ENCODE assay signal across 8 cellular contexts in the genomic region with DNA sequence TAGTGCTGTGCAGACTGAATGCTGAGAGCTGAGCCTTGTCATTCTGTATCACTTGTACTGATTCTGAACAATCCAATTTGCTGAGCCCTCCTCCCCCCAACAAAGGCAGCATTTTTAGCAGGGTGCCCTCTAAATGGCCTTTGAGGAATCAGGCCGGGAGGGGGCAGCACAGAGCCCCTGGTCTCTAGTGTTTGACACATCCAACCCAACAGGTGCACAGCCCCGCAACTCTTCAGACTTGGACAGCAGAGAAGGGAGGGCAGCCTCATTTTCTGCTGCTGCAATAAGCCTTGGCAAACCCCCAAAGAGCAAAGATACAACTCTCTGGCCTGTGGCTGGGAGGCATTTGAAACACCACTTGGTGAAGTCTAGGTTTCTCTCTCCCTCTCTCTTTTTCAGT. TPM values are rescaled to one million over a fixed set of nuclear protein-coding genes. Genes with fewer than 3 reads are reported as not detected.
DNase-seq lines count a peak whose midpoint lies in the region; ATAC-seq, FAIRE-seq and TF ChIP-seq lines count a peak whose summit lies in the region.

No MANE protein-coding gene starts in this region.

- intact Hi-C loops in psoas muscle (cut with DNase I), result loop anchor here (5.0 kb wide), 2 partner anchors 82 to 87 kb away; no protein-coding TSS in a partner anchor

- H3K27me3 ChIP-seq in BE2C (no peaks in the 10 kb centered on the region), foreskin keratinocyte (no peaks in the 10 kb centered on the region), psoas muscle (ENCODE audit: insufficient read depth in 3 of 3, low read length in 2 of 3) (no peaks in the 10 kb centered on the region)

- H3K4me1 ChIP-seq in BE2C, result no peaks in the 10 kb centered on the region
- no peaks in the 10 kb centered on the region for H3K4me1 ChIP-seq in foreskin keratinocyte
- peaks cover 26% of the 10 kb centered on the region for H3K4me1 ChIP-seq in psoas muscle

- no peaks in the 10 kb centered on the region for H3K9me3 Mint-ChIP-seq in activated CD8-positive, alpha-beta memory T cell treated with anti-CD3 and anti-CD28 coated beads, Interleukin-2, amount 10 ng/mL, durations not matched to agents 7 days and 5 days (ENCODE audit: low read depth)

- H3K4me3 ChIP-seq in BE2C (ENCODE audit: low read depth, low read length), result no peak overlapping the region
- H3K4me3 ChIP-seq in psoas muscle, result peak overlapping the region; percentile 56

- H3K36me3 ChIP-seq in BE2C, result no peaks in the 10 kb centered on the region
- peaks cover 0 to 3% of the 10 kb centered on the region in 2 donors for H3K36me3 ChIP-seq in psoas muscle (ENCODE audit: insufficient read depth in 1 of 2, low read depth in 1 of 2)

- peak; percentile 83 for FAIRE-seq in GM19239 (lab: Jason Lieb, UNC)

- no peak for ATAC-seq in activated CD8-positive, alpha-beta memory T cell treated with anti-CD3 and anti-CD28 coated beads, Interleukin-2, amount 10 ng/mL, durations not matched to agents 7 days and 5 days
- ATAC-seq in foreskin keratinocyte (peak; percentile 41), psoas muscle (peak; percentile 83 to 93 (median 86)), GM18505 (IDR thresholded peaks at IDR 0.05; ENCODE audit: unreplicated experiment) (no peak)

- DNase-seq in BE2C (peak; percentile 53), GM19239 (ENCODE audit: insufficient read length, low spot score) (peak; percentile 4), NCI-H1092 treated with DMSO at 0.1 percent for 48 hours (lab: John Stamatoyannopoulos, UW) (peak; percentile 22), foreskin keratinocyte (no peak), psoas muscle (peak; percentile 76 to 91), DMS114 treated with DMSO at 0.1 percent for 48 hours (lab: John Stamatoyannopoulos, UW; ENCODE audit: unreplicated experiment) (no peak)
- peak; percentile 56 for DNase-seq in activated CD8-positive, alpha-beta memory T cell treated with anti-CD3 and anti-CD28 coated beads, Interleukin-2, amount 10 ng/mL, durations not matched to agents 7 days and 5 days

- no peaks in the 10 kb centered on the region for H3K27me3 Mint-ChIP-seq in activated CD8-positive, alpha-beta memory T cell treated with anti-CD3 and anti-CD28 coated beads, Interleukin-2, amount 10 ng/mL, durations not matched to agents 7 days and 5 days

- CTCF ChIA-PET in activated CD8-positive, alpha-beta memory T cell treated with anti-CD3 and anti-CD28 coated beads, Interleukin-2, amount 10 ng/mL, durations not matched to agents 7 days and 5 days (lab: Charles Lee), result interaction anchor here (0.9 to 1.6 kb wide), 5 partner anchors 11 to 110 kb away, joined by 3 to 4 read pairs (median 3); no protein-coding TSS in a partner anchor

- 0 to 13% (median 10%) methylated on average over 1 to 2 of the region's 2 CpGs for WGBS in psoas muscle, 3 donors

- H3K4me1 Mint-ChIP-seq in activated CD8-positive, alpha-beta memory T cell treated with anti-CD3 and anti-CD28 coated beads, Interleukin-2, amount 10 ng/mL, durations not matched to agents 7 days and 5 days, result no peaks in the 10 kb centered on the region

- TF ChIP-seq CTCF in BE2C (IDR thresholded peaks at IDR 0.05; ENCODE audit: low read depth, low read length) (peak; percentile 53), foreskin keratinocyte (conservative IDR thresholded peaks at IDR 0.05) (peak; percentile 47), psoas muscle (IDR thresholded peaks at IDR 0.05) (peak; percentile 53)

- no peaks in the 10 kb centered on the region for H3K36me3 Mint-ChIP-seq in activated CD8-positive, alpha-beta memory T cell treated with anti-CD3 and anti-CD28 coated beads, Interleukin-2, amount 10 ng/mL, durations not matched to agents 7 days and 5 days

- no peak for TF ChIP-seq POLR2A in GM18505 (IDR thresholded peaks at IDR 0.05; ENCODE audit: borderline replicate concordance, extremely low read depth, insufficient read depth, insufficient read length)

- no peak overlapping the region for H3K4me3 Mint-ChIP-seq in activated CD8-positive, alpha-beta memory T cell treated with anti-CD3 and anti-CD28 coated beads, Interleukin-2, amount 10 ng/mL, durations not matched to agents 7 days and 5 days

- no peak overlapping the region for H3K27ac Mint-ChIP-seq in activated CD8-positive, alpha-beta memory T cell treated with anti-CD3 and anti-CD28 coated beads, Interleukin-2, amount 10 ng/mL, durations not matched to agents 7 days and 5 days

- H3K27ac ChIP-seq in foreskin keratinocyte (no peak overlapping the region), psoas muscle (peak overlapping the region; percentile 71)

- H3K9me3 ChIP-seq in BE2C, result no peaks in the 10 kb centered on the region
- no peaks in the 10 kb centered on the region for H3K9me3 ChIP-seq in psoas muscle

RNA-seq across cellular contexts. Expression of gene ATP1B4, which starts 3.4 kb away (rescaled TPM):
- polyA plus RNA-seq in BE2C (2012; ENCODE audit: insufficient read depth, insufficient read length, low read depth), result 0.12 TPM
- total RNA-seq in activated CD8-positive, alpha-beta memory T cell treated with anti-CD3 and anti-CD28 coated beads, Interleukin-2, amount 10 ng/mL, durations not matched to agents 7 days and 5 days, result not detected
- not detected in 2 replicates for total RNA-seq in foreskin keratinocyte
- not detected in 2 replicates for polyA plus RNA-seq in foreskin keratinocyte
- total RNA-seq in psoas muscle, result 10 to 100 TPM in 2 of 4 donors, 1 to 10 TPM in 2; 7.1 to 41.5 (median 10.8) TPM
- 1 to 10 TPM in 2 of 3 donors, under 1 TPM in 1; 0.26 to 7.0 (median 2.1) TPM for polyA plus RNA-seq in psoas muscle

RNA-seq across cellular contexts. Expression of gene TMEM255A, which starts 54.1 kb away (rescaled TPM):
- not detected for polyA plus RNA-seq in BE2C (2012; ENCODE audit: insufficient read depth, insufficient read length, low read depth)
- total RNA-seq in activated CD8-positive, alpha-beta memory T cell treated with anti-CD3 and anti-CD28 coated beads, Interleukin-2, amount 10 ng/mL, durations not matched to agents 7 days and 5 days, result under 1 TPM in 1 of 2 experiments, not detected in 1; 0.15 TPM
- 0.07 TPM in 1 of 2 replicates, not detected in the other for total RNA-seq in foreskin keratinocyte
- polyA plus RNA-seq in foreskin keratinocyte, result 0.04 TPM in 1 of 2 replicates, not detected in the other
- 1 to 10 TPM in 1 of 4 donors, under 1 TPM in 3; 0.06 to 2.0 (median 0.30) TPM for total RNA-seq in psoas muscle
- under 1 TPM; 0.13 to 0.38 (median 0.14) TPM for polyA plus RNA-seq in psoas muscle

Comparison
In these comparisons a context has a peak if more than half of its experiments do, and no peak if none do; other contexts are left out.
1. DNase-seq: peak in BE2C (single experiment), GM19239 (single experiment), NCI-H1092 treated with DMSO at 0.1 percent for 48 hours (single experiment), activated CD8-positive, alpha-beta memory T cell treated with anti-CD3 and anti-CD28 coated beads, Interleukin-2, amount 10 ng/mL, durations not matched to agents 7 days and 5 days (single experiment) and psoas muscle (2 of 2); none in foreskin keratinocyte (0 of 2) and DMS114 treated with DMSO at 0.1 percent for 48 hours (single experiment).
2. ATAC-seq: peak in foreskin keratinocyte (single experiment) and psoas muscle (4 of 4); none in activated CD8-positive, alpha-beta memory T cell treated with anti-CD3 and anti-CD28 coated beads, Interleukin-2, amount 10 ng/mL, durations not matched to agents 7 days and 5 days (single experiment) and GM18505 (single experiment).
3. Peak in every context shown above with its lines, with median percentiles within 50 percentile points of each other: CTCF ChIP-seq.